Comparison of ENCODE assay signal across 35 cellular contexts in the genomic region with DNA sequence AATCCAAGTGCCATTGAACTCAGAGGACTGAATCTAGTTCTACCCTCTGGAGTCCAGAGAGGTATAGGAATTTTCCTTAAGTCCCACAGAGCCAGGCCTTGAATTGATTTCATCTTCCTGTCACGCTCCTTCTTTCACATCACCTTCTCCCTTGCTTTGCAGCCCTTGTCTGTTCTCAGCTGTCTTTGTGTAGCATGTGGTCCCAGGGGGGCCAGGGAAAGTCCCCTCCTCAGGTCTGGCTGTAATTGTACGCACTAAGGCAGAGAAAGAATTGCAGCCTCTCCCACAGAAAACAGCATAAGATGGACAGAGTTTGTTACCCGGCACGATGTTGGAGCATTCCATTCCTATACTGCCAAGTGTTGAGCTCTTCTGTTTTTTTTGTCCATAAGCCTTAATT.
"Had no signal": no experiment of that assay in that cellular context is flagged by ENCODE, and none has a peak within 500 bp of the region (broad histone marks: within the 10 kb centered on the region; RNA-seq: fewer than 3 reads in every experiment).

No MANE protein-coding gene starts in this region.

- H3K27me3 ChIP-seq: body of pancreas, brain microvascular endothelial cell, breast epithelium had no signal

- H3K9me3 Mint-ChIP-seq: activated CD4-positive, alpha-beta memory T cell treated with anti-CD3 and anti-CD28 coated beads, Interleukin-2, amount 10 ng/mL, durations not matched to agents 7 days and 5 days; activated CD4-positive, alpha-beta T cell treated with anti-CD3 and anti-CD28 coated beads, Interleukin-2, amount 10 ng/mL, durations not matched to agents 7 days and 5 days; activated naive CD4-positive, alpha-beta T cell treated with anti-CD3 and anti-CD28 coated beads, Interleukin-2, amount 10 ng/mL, durations not matched to agents 7 days and 5 days; activated naive CD4-positive, alpha-beta T cell treated with anti-CD3 and anti-CD28 coated beads, Interleukin-2, amount 50 U/mL, for 24 hours; activated naive CD8-positive, alpha-beta T cell treated with anti-CD3 and anti-CD28 coated beads, Interleukin-2, amount 10 ng/mL, durations not matched to agents 7 days and 5 days; activated naive CD8-positive, alpha-beta T cell treated with anti-CD3 and anti-CD28 coated beads, Interleukin-2, amount 50 U/mL, for 24 hours; activated T-cell treated with anti-CD3 and anti-CD28 coated beads, Interleukin-2, amount 50 U/mL, for 24 hours; activated T-helper 2 cell treated with anti-CD3 and anti-CD28 coated beads, Interferon-gamma antibody, Interleukin-2, Interleukin-4, amounts not matched to agents 10 μg/mL and 5 μg/mL and 100 μg/mL, durations not matched to agents 14 hours and 24 hours and 36 hours; T-helper 1 cell treated with Interleukin-12 subunit alpha and Interleukin-12 subunit beta and Interleukin-4 antibody, amounts not matched to agents 30 μg/mL and 1 μg/mL, for 36 hours; T-helper 2 cell treated with Interferon-gamma antibody and Interleukin-4, amounts not matched to agents 5 μg/mL and 100 μg/mL, for 36 hours had no signal

- H3K4me3 Mint-ChIP-seq: activated CD4-positive, alpha-beta memory T cell treated with anti-CD3 and anti-CD28 coated beads, Interleukin-2, amount 10 ng/mL, durations not matched to agents 7 days and 5 days; activated CD4-positive, alpha-beta T cell treated with anti-CD3 and anti-CD28 coated beads for 36 hours; activated CD4-positive, alpha-beta T cell treated with anti-CD3 and anti-CD28 coated beads, Interleukin-2, amount 10 ng/mL, durations not matched to agents 7 days and 5 days; activated CD8-positive, alpha-beta memory T cell treated with anti-CD3 and anti-CD28 coated beads, Interleukin-2, amount 10 ng/mL, durations not matched to agents 7 days and 5 days; activated CD8-positive, alpha-beta T cell treated with anti-CD3 and anti-CD28 coated beads, Interleukin-2, amount 10 ng/mL, durations not matched to agents 7 days and 5 days; activated naive CD4-positive, alpha-beta T cell treated with anti-CD3 and anti-CD28 coated beads, Interleukin-2, amount 10 ng/mL, durations not matched to agents 7 days and 5 days; activated naive CD4-positive, alpha-beta T cell treated with anti-CD3 and anti-CD28 coated beads, Interleukin-2, amount 50 U/mL, for 24 hours; activated naive CD8-positive, alpha-beta T cell; activated naive CD8-positive, alpha-beta T cell treated with anti-CD3 and anti-CD28 coated beads, Interleukin-2, amount 10 ng/mL, durations not matched to agents 7 days and 5 days; activated naive CD8-positive, alpha-beta T cell treated with anti-CD3 and anti-CD28 coated beads, Interleukin-2, amount 50 U/mL, for 24 hours; activated T-cell treated with anti-CD3 and anti-CD28 coated beads, Interleukin-2, amount 50 U/mL, for 24 hours; T-helper 1 cell treated with Interleukin-12 subunit alpha and Interleukin-12 subunit beta and Interleukin-4 antibody, amounts not matched to agents 30 μg/mL and 1 μg/mL, for 36 hours; T-helper 2 cell treated with Interferon-gamma antibody and Interleukin-4, amounts not matched to agents 5 μg/mL and 100 μg/mL, for 36 hours had no signal

- H3K36me3 Mint-ChIP-seq: activated CD8-positive, alpha-beta memory T cell treated with anti-CD3 and anti-CD28 coated beads, Interleukin-2, amount 10 ng/mL, durations not matched to agents 7 days and 5 days; activated naive CD4-positive, alpha-beta T cell treated with anti-CD3 and anti-CD28 coated beads, Interleukin-2, amount 10 ng/mL, durations not matched to agents 7 days and 5 days; activated naive CD4-positive, alpha-beta T cell treated with anti-CD3 and anti-CD28 coated beads, Interleukin-2, amount 50 U/mL, for 24 hours; activated naive CD8-positive, alpha-beta T cell; activated naive CD8-positive, alpha-beta T cell treated with anti-CD3 and anti-CD28 coated beads, Interleukin-2, amount 10 ng/mL, durations not matched to agents 7 days and 5 days had no signal

- H3K4me3 ChIP-seq: body of pancreas, breast epithelium had no signal

- ATAC-seq: activated CD4-positive, alpha-beta T cell treated with anti-CD3 and anti-CD28 coated beads for 36 hours; activated CD4-positive, CD25-positive, alpha-beta regulatory T cell treated with anti-CD3 and anti-CD28 coated beads, Interleukin-2, amount 50 U/mL, for 24 hours; activated CD8-positive, alpha-beta memory T cell treated with anti-CD3 and anti-CD28 coated beads, Interleukin-2, amount 10 ng/mL, durations not matched to agents 7 days and 5 days; activated CD8-positive, alpha-beta T cell treated with anti-CD3 and anti-CD28 coated beads, Interleukin-2, amount 10 ng/mL, durations not matched to agents 7 days and 5 days; activated naive CD8-positive, alpha-beta T cell treated with anti-CD3 and anti-CD28 coated beads, Interleukin-2, amount 50 U/mL, for 24 hours; body of pancreas had no signal

- H3K27ac ChIP-seq: body of pancreas, brain microvascular endothelial cell, breast epithelium, VCaP had no signal

- H3K4me1 ChIP-seq: body of pancreas, breast epithelium had no signal

- H3K36me3 ChIP-seq: brain microvascular endothelial cell, breast epithelium had no signal

- DNase-seq: activated CD4-positive, alpha-beta memory T cell treated with anti-CD3 and anti-CD28 coated beads, Interleukin-2, amount 10 ng/mL, durations not matched to agents 7 days and 5 days; activated CD4-positive, alpha-beta T cell treated with anti-CD3 and anti-CD28 coated beads for 1 hour; activated CD4-positive, alpha-beta T cell treated with anti-CD3 and anti-CD28 coated beads for 36 hours; activated CD4-positive, alpha-beta T cell treated with anti-CD3 and anti-CD28 coated beads for 48 hours; activated CD4-positive, alpha-beta T cell treated with anti-CD3 and anti-CD28 coated beads, Interleukin-2, amount 10 ng/mL, durations not matched to agents 7 days and 5 days; activated CD4-positive, alpha-beta T cell treated with anti-CD3 and anti-CD28 coated beads, Interleukin-2, amount 50 U/mL, for 48 hours; activated CD4-positive, CD25-positive, alpha-beta regulatory T cell; activated CD8-positive, alpha-beta memory T cell treated with anti-CD3 and anti-CD28 coated beads for 24 hours; activated CD8-positive, alpha-beta memory T cell treated with anti-CD3 and anti-CD28 coated beads, Interleukin-2, amount 10 ng/mL, durations not matched to agents 7 days and 5 days; activated CD8-positive, alpha-beta memory T cell treated with anti-CD3 and anti-CD28 coated beads, Interleukin-2, amount 50 U/mL, for 48 hours; activated CD8-positive, alpha-beta T cell treated with anti-CD3 and anti-CD28 coated beads, Interleukin-2, amount 10 ng/mL, durations not matched to agents 7 days and 5 days; activated effector memory CD4-positive, alpha-beta T cell treated with Interleukin-2 at 50 U/mL for 16 hours; activated gamma-delta T cell; activated naive CD4-positive, alpha-beta T cell treated with anti-CD3 and anti-CD28 coated beads, Interleukin-2, amount 10 ng/mL, durations not matched to agents 7 days and 5 days; activated naive CD4-positive, alpha-beta T cell treated with Interleukin-2 at 50 U/mL for 16 hours; activated naive CD8-positive, alpha-beta T cell treated with anti-CD3 and anti-CD28 coated beads, Interleukin-2, amount 10 ng/mL, durations not matched to agents 7 days and 5 days; activated naive CD8-positive, alpha-beta T cell treated with anti-CD3 and anti-CD28 coated beads, Interleukin-2, amount 50 U/mL, for 24 hours; activated T-cell treated with anti-CD3 and anti-CD28 coated beads, Interleukin-2, amount 50 U/mL, for 24 hours; activated T-cell treated with anti-CD3 and anti-CD28 coated beads, Interleukin-2, amount 50 U/mL, for 48 hours; amygdala; aorta; body of pancreas; brain microvascular endothelial cell; central memory CD4-positive, alpha-beta T cell; T-helper 1 cell; T-helper 2 cell; T-helper 9 cell had no signal

- H3K4me1 Mint-ChIP-seq: activated CD4-positive, alpha-beta memory T cell treated with anti-CD3 and anti-CD28 coated beads, Interleukin-2, amount 10 ng/mL, durations not matched to agents 7 days and 5 days; activated CD4-positive, alpha-beta T cell treated with anti-CD3 and anti-CD28 coated beads for 36 hours; activated CD4-positive, alpha-beta T cell treated with anti-CD3 and anti-CD28 coated beads, Interleukin-2, amount 10 ng/mL, durations not matched to agents 7 days and 5 days; activated CD8-positive, alpha-beta memory T cell treated with anti-CD3 and anti-CD28 coated beads, Interleukin-2, amount 10 ng/mL, durations not matched to agents 7 days and 5 days; activated naive CD4-positive, alpha-beta T cell treated with anti-CD3 and anti-CD28 coated beads, Interleukin-2, amount 10 ng/mL, durations not matched to agents 7 days and 5 days; activated naive CD4-positive, alpha-beta T cell treated with anti-CD3 and anti-CD28 coated beads, Interleukin-2, amount 50 U/mL, for 24 hours; activated naive CD8-positive, alpha-beta T cell treated with anti-CD3 and anti-CD28 coated beads, Interleukin-2, amount 10 ng/mL, durations not matched to agents 7 days and 5 days; activated naive CD8-positive, alpha-beta T cell treated with anti-CD3 and anti-CD28 coated beads, Interleukin-2, amount 50 U/mL, for 24 hours had no signal

- H3K27ac Mint-ChIP-seq: activated CD4-positive, alpha-beta memory T cell treated with anti-CD3 and anti-CD28 coated beads, Interleukin-2, amount 10 ng/mL, durations not matched to agents 7 days and 5 days; activated CD4-positive, alpha-beta T cell treated with anti-CD3 and anti-CD28 coated beads for 36 hours; activated CD4-positive, alpha-beta T cell treated with anti-CD3 and anti-CD28 coated beads, Interleukin-2, amount 10 ng/mL, durations not matched to agents 7 days and 5 days; activated CD8-positive, alpha-beta memory T cell treated with anti-CD3 and anti-CD28 coated beads, Interleukin-2, amount 10 ng/mL, durations not matched to agents 7 days and 5 days; activated CD8-positive, alpha-beta T cell treated with anti-CD3 and anti-CD28 coated beads, Interleukin-2, amount 10 ng/mL, durations not matched to agents 7 days and 5 days; activated naive CD4-positive, alpha-beta T cell treated with anti-CD3 and anti-CD28 coated beads, Interleukin-2, amount 10 ng/mL, durations not matched to agents 7 days and 5 days; activated naive CD4-positive, alpha-beta T cell treated with anti-CD3 and anti-CD28 coated beads, Interleukin-2, amount 50 U/mL, for 24 hours; activated naive CD8-positive, alpha-beta T cell; activated naive CD8-positive, alpha-beta T cell treated with anti-CD3 and anti-CD28 coated beads, Interleukin-2, amount 10 ng/mL, durations not matched to agents 7 days and 5 days; activated naive CD8-positive, alpha-beta T cell treated with anti-CD3 and anti-CD28 coated beads, Interleukin-2, amount 50 U/mL, for 24 hours; activated T-cell treated with anti-CD3 and anti-CD28 coated beads, Interleukin-2, amount 50 U/mL, for 24 hours; activated T-helper 2 cell treated with anti-CD3 and anti-CD28 coated beads, Interferon-gamma antibody, Interleukin-2, Interleukin-4, amounts not matched to agents 10 μg/mL and 5 μg/mL and 100 μg/mL, durations not matched to agents 14 hours and 24 hours and 36 hours; T-helper 1 cell treated with Interleukin-12 subunit alpha and Interleukin-12 subunit beta and Interleukin-4 antibody, amounts not matched to agents 30 μg/mL and 1 μg/mL, for 36 hours; T-helper 2 cell treated with Interferon-gamma antibody and Interleukin-4, amounts not matched to agents 5 μg/mL and 100 μg/mL, for 36 hours had no signal

- H3K27me3 Mint-ChIP-seq: activated CD4-positive, alpha-beta memory T cell treated with anti-CD3 and anti-CD28 coated beads, Interleukin-2, amount 10 ng/mL, durations not matched to agents 7 days and 5 days; activated CD8-positive, alpha-beta memory T cell treated with anti-CD3 and anti-CD28 coated beads, Interleukin-2, amount 10 ng/mL, durations not matched to agents 7 days and 5 days; activated naive CD4-positive, alpha-beta T cell treated with anti-CD3 and anti-CD28 coated beads, Interleukin-2, amount 10 ng/mL, durations not matched to agents 7 days and 5 days had no signal

- H3K9me3 ChIP-seq: body of pancreas, breast epithelium had no signal
